In genomic region chr11:47437746-47438418, GRCh38 we compare ENCODE assay signal across 2 cellular contexts.
A peak's percentile ranks its signal among the peaks of the same experiment; 100 is the strongest.
TF ChIP-seq lines count a peak whose summit lies in the region.

No MANE protein-coding gene starts in this region.

TF ChIP-seq in K562, 482 proteins besides CTCF, POLR2A, EP300 and RAD21 (continues in another document):
- no peak for TF ChIP-seq POLR2B (IDR thresholded peaks at IDR 0.05; ENCODE audit: low read depth, partially characterized antibody)
- no peak for TF ChIP-seq ZBTB11 (CRISPR knock-in tag; IDR thresholded peaks at IDR 0.05)
- no peak for TF ChIP-seq ETV1 (tag; conservative IDR thresholded peaks at IDR 0.05; ENCODE audit: low read depth)
- TF ChIP-seq CBX3 (IDR thresholded peaks at IDR 0.05; ENCODE audit: borderline replicate concordance in 1 of 2, low read length in 2 of 2) = no peak
- no peak for TF ChIP-seq ZNF436 (CRISPR knock-in tag; IDR thresholded peaks at IDR 0.05)
- TF ChIP-seq ILF3 (IDR thresholded peaks at IDR 0.05; ENCODE audit: borderline replicate concordance) = no peak
- TF ChIP-seq MCM5 (IDR thresholded peaks at IDR 0.05; ENCODE audit: low read depth) = no peak
- no peak for TF ChIP-seq SMARCA5 (IDR thresholded peaks at IDR 0.05)
- no peak for TF ChIP-seq ARID3A (IDR thresholded peaks at IDR 0.05; ENCODE audit: borderline replicate concordance, low read depth, low read length)
- TF ChIP-seq ZNF551 (CRISPR knock-in tag; IDR thresholded peaks at IDR 0.05) = no peak
- TF ChIP-seq ZNF655 (CRISPR knock-in tag; IDR thresholded peaks at IDR 0.05) = no peak
- TF ChIP-seq DACH1 (IDR thresholded peaks at IDR 0.05; ENCODE audit: partially characterized antibody) = no peak
- no peak for TF ChIP-seq ZNF174 (CRISPR knock-in tag; IDR thresholded peaks at IDR 0.05)
- TF ChIP-seq TOE1 (IDR thresholded peaks at IDR 0.05; ENCODE audit: borderline replicate concordance) = no peak
- no peak for TF ChIP-seq TOE1 (CRISPR knock-in tag; IDR thresholded peaks at IDR 0.05; ENCODE audit: borderline replicate concordance, low read depth)
- no peak for TF ChIP-seq ZBTB49 (CRISPR knock-in tag; IDR thresholded peaks at IDR 0.05; ENCODE audit: borderline replicate concordance)
- no peak for TF ChIP-seq SMARCE1 (IDR thresholded peaks at IDR 0.05)
- no peak for TF ChIP-seq FOXP1 (CRISPR knock-in tag; IDR thresholded peaks at IDR 0.05)
- TF ChIP-seq HDGF (IDR thresholded peaks at IDR 0.05) = no peak

TF ChIP-seq in HepG2, 621 proteins besides CTCF, POLR2A, EP300 and RAD21 (continues in another document):
- no peak for TF ChIP-seq PITX1 (CRISPR knock-in tag; IDR thresholded peaks at IDR 0.05)
- TF ChIP-seq ZNF841 (CRISPR knock-in tag; IDR thresholded peaks at IDR 0.05; ENCODE audit: borderline replicate concordance) = no peak
- no peak for TF ChIP-seq ZNF597 (CRISPR knock-in tag; IDR thresholded peaks at IDR 0.05)
- TF ChIP-seq JARID2 (CRISPR knock-in tag; IDR thresholded peaks at IDR 0.05; ENCODE audit: insufficient replicate concordance) = peak; percentile 23
- TF ChIP-seq ZNF337 (CRISPR knock-in tag; IDR thresholded peaks at IDR 0.05; ENCODE audit: borderline replicate concordance, low read depth) = no peak
- TF ChIP-seq ZNF18 (CRISPR knock-in tag; IDR thresholded peaks at IDR 0.05; ENCODE audit: insufficient replicate concordance) = no peak
- no peak for TF ChIP-seq PAWR (CRISPR knock-in tag; IDR thresholded peaks at IDR 0.05; ENCODE audit: borderline replicate concordance)
- TF ChIP-seq SRY (CRISPR knock-in tag; IDR thresholded peaks at IDR 0.05) = no peak; the same call in 1 of the 2 replicates
- TF ChIP-seq IKZF1 (IDR thresholded peaks at IDR 0.05) = no peak
- peak; percentile 70 for TF ChIP-seq ZNF563 (CRISPR knock-in tag; IDR thresholded peaks at IDR 0.05)
- TF ChIP-seq ZNF281 (CRISPR knock-in tag; IDR thresholded peaks at IDR 0.05; ENCODE audit: borderline replicate concordance) = 0 out of 2 replicates have a peak, but pooled peaks have one; percentile 16
- TF ChIP-seq ZGPAT (CRISPR knock-in tag; IDR thresholded peaks at IDR 0.05) = no peak; the same call in 1 of the 2 replicates
- TF ChIP-seq ZNF589 (CRISPR knock-in tag; conservative IDR thresholded peaks at IDR 0.05) = no peak
- TF ChIP-seq JDP2 (CRISPR knock-in tag; IDR thresholded peaks at IDR 0.05; ENCODE audit: borderline replicate concordance) = no peak
- no peak for TF ChIP-seq REL (CRISPR knock-in tag; conservative IDR thresholded peaks at IDR 0.05)
- no peak for TF ChIP-seq SKIL (CRISPR knock-in tag; IDR thresholded peaks at IDR 0.05; ENCODE audit: borderline replicate concordance)
- TF ChIP-seq ZNF274 (CRISPR knock-in tag; IDR thresholded peaks at IDR 0.05) = no peak
- no peak; the same call in 1 of the 2 replicates for TF ChIP-seq ONECUT2 (CRISPR knock-in tag; IDR thresholded peaks at IDR 0.05)
- no peak for TF ChIP-seq PAX8 (CRISPR knock-in tag; IDR thresholded peaks at IDR 0.05; ENCODE audit: borderline replicate concordance)
- TF ChIP-seq ZNF577 (CRISPR knock-in tag; IDR thresholded peaks at IDR 0.05; ENCODE audit: borderline replicate concordance, low read depth) = no peak
- no peak for TF ChIP-seq MED8 (CRISPR knock-in tag; IDR thresholded peaks at IDR 0.05; ENCODE audit: insufficient replicate concordance)
- TF ChIP-seq ZNF121 (CRISPR knock-in tag; IDR thresholded peaks at IDR 0.05) = no peak
- peak; percentile 47; the same call in 1 of the 2 replicates for TF ChIP-seq ZNF34 (CRISPR knock-in tag; IDR thresholded peaks at IDR 0.05; ENCODE audit: borderline replicate concordance)
- 0 out of 2 replicates have a peak, but pooled peaks have one; percentile 60 for TF ChIP-seq KAT7 (CRISPR knock-in tag; IDR thresholded peaks at IDR 0.05; ENCODE audit: borderline replicate concordance)
- no peak; the same call in 1 of the 2 replicates for TF ChIP-seq MED1 (CRISPR knock-in tag; IDR thresholded peaks at IDR 0.05)
- no peak for TF ChIP-seq TFE3 (CRISPR knock-in tag; IDR thresholded peaks at IDR 0.05)
- no peak; the same call in 1 of the 2 replicates for TF ChIP-seq ZBTB34 (CRISPR knock-in tag; IDR thresholded peaks at IDR 0.05)
- TF ChIP-seq ETV6 (CRISPR knock-in tag; conservative IDR thresholded peaks at IDR 0.05) = no peak; the same call in 1 of the 2 replicates
- no peak for TF ChIP-seq MBD4 (IDR thresholded peaks at IDR 0.05; ENCODE audit: borderline replicate concordance, low read length)
- TF ChIP-seq ZNF747 (CRISPR knock-in tag; IDR thresholded peaks at IDR 0.05; ENCODE audit: borderline replicate concordance) = no peak
- TF ChIP-seq DZIP1 (CRISPR knock-in tag; IDR thresholded peaks at IDR 0.05) = no peak; the same call in 1 of the 2 replicates
- TF ChIP-seq ZNF282 (IDR thresholded peaks at IDR 0.05; ENCODE audit: partially characterized antibody) = no peak
- no peak for TF ChIP-seq ZNF570 (CRISPR knock-in tag; IDR thresholded peaks at IDR 0.05; ENCODE audit: borderline replicate concordance)
- peak; percentile 16; the same call in 1 of the 2 replicates for TF ChIP-seq ERF (CRISPR knock-in tag; IDR thresholded peaks at IDR 0.05)
- peak; percentile 67; the same call in 1 of the 2 replicates for TF ChIP-seq HNF4G (IDR thresholded peaks at IDR 0.05; ENCODE audit: borderline replicate concordance, low read depth, low read length)
- TF ChIP-seq HNF4G (CRISPR knock-in tag; IDR thresholded peaks at IDR 0.05; ENCODE audit: borderline replicate concordance, low read depth) = no peak
- no peak for TF ChIP-seq HIVEP1 (CRISPR knock-in tag; IDR thresholded peaks at IDR 0.05)
- peak; percentile 82 for TF ChIP-seq ZKSCAN5 (CRISPR knock-in tag; IDR thresholded peaks at IDR 0.05)
- no peak for TF ChIP-seq ZNF569 (CRISPR knock-in tag; IDR thresholded peaks at IDR 0.05; ENCODE audit: borderline replicate concordance)
- peak; percentile 79; the same call in 1 of the 2 replicates for TF ChIP-seq HNRNPL (IDR thresholded peaks at IDR 0.05; ENCODE audit: low read depth, low read length)
- TF ChIP-seq GPN1 (CRISPR knock-in tag; IDR thresholded peaks at IDR 0.05; ENCODE audit: borderline replicate concordance) = no peak
- TF ChIP-seq ZFP1 (CRISPR knock-in tag; IDR thresholded peaks at IDR 0.05) = no peak
- no peak for TF ChIP-seq NFRKB (IDR thresholded peaks at IDR 0.05)
- no peak for TF ChIP-seq ZFP36 (IDR thresholded peaks at IDR 0.05; ENCODE audit: borderline replicate concordance, low read depth, low read length, partially characterized antibody)
- TF ChIP-seq JUNB (CRISPR knock-in tag; IDR thresholded peaks at IDR 0.05; ENCODE audit: borderline replicate concordance) = no peak
- TF ChIP-seq TMF1 (CRISPR knock-in tag; IDR thresholded peaks at IDR 0.05; ENCODE audit: low read depth) = no peak
- TF ChIP-seq NCOR1 (IDR thresholded peaks at IDR 0.05; ENCODE audit: borderline replicate concordance, low read length) = peak; percentile 22; the same call in 1 of the 2 replicates
